In the genomic region with DNA sequence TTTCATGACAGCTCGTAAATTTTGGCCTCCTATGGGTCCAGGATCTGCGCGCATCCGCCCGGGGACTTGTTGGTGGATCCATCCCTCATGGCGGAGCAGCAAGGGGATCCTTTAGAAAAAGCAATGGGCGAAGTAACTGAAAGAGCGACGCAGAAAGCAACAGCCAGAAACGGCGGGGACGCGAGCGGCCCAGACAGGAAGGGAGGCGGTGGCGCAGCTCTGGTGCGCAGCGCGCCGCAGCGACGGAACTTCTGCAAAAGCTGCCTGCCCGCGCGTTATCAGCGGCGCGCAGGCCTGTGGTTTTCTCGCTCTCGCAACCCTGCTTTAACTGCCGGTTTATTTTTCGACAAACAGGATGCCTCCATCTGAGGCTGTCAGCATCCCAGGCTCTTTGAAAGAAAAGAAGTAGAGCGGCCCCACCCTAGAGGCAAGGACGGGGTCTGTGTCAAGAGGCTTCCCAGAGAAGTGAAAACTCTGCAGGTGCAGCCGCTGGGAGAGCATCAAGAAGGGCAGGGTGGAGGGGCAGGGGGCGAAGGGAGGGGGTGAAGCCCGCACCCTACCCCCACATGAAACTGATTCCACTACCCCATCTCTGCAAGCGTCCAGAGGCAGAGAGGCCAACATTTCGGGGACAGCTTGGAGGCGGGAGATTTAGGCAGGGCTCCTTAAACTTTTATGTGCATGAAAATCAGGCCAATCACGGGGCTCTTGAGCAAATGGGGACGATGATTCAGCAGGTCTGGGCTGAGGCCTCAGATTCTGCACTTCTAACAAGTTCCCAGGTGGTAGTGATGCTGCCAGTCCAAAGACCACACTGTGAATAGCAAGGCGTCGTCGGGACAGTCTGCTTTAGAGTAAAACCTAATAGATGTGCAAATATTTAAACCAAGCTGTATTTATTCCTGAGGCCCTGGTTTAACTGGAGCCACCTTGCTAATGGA, we compare ENCODE assay signal across 8 cellular contexts. TPM values are rescaled to one million over a fixed set of nuclear protein-coding genes. Genes with fewer than 3 reads are reported as not detected.
DNase-seq lines count a peak whose midpoint lies in the region; ATAC-seq and TF ChIP-seq lines count a peak whose summit lies in the region.

No MANE protein-coding gene starts in this region.

- DNase-seq in SK-N-SH (no peak), HL-60 (ENCODE audit: low read depth in 1 of 2, low spot score in 1 of 2) (peak; percentile 71 to 97), coronary artery (ENCODE audit: low spot score) (peak; percentile 72), lung microvascular endothelial cell (ENCODE audit: low read depth in 2 of 2) (peak; percentile 22 to 64), NCI-H1048 (lab: John Stamatoyannopoulos, UW) (no peak)
- peak; percentile 72 for DNase-seq in stimulated activated CD8-positive, alpha-beta memory T cell treated with anti-CD3 and anti-CD28 coated beads, Interleukin-2, amount 100 ng/mL, for 1 hour (ENCODE audit: low read depth in 2 of 2)

- POLR2A ChIA-PET in SK-N-SH (lab: Yijun Ruan, JAX), result no interaction called here

- H3K27me3 ChIP-seq in SK-N-SH (ENCODE audit: insufficient read depth) (no peaks in the 10 kb centered on the region), HL-60 (ENCODE audit: insufficient read depth, poor library complexity, severe bottlenecking) (no peaks in the 10 kb centered on the region)

- no peak overlapping the region for H3K4me2 ChIP-seq in SK-N-SH

- 71% methylated on average over 44 of the region's 45 CpGs for WGBS in SK-N-SH (ENCODE audit: low lambda C conversion rate)

- no peak for TF ChIP-seq EP300 in SK-N-SH (IDR thresholded peaks at IDR 0.05; ENCODE audit: borderline replicate concordance in 1 of 2, low read depth in 1 of 2, low read length in 1 of 2)

- no peak for TF ChIP-seq CTCF in SK-N-SH (IDR thresholded peaks at IDR 0.05)
- no peak for TF ChIP-seq CTCF in HL-60 (IDR thresholded peaks at IDR 0.05; ENCODE audit: insufficient read depth, low read length)
- TF ChIP-seq CTCF in coronary artery (IDR thresholded peaks at IDR 0.05), result no peak

- TF ChIP-seq RAD21 in SK-N-SH (IDR thresholded peaks at IDR 0.05; ENCODE audit: low read length), result no peak

- no peaks in the 10 kb centered on the region for H3K4me1 ChIP-seq in SK-N-SH (ENCODE audit: control insufficient read depth in 1 of 2, insufficient read depth in 2 of 2, low read depth in 1 of 2, low read length in 1 of 2)

- no peaks in the 10 kb centered on the region for H3K9me3 ChIP-seq in SK-N-SH

- no peaks in the 10 kb centered on the region for H4K20me1 ChIP-seq in SK-N-SH (ENCODE audit: insufficient read depth)

- peak; percentile 44; the same call in 2 of the 3 replicates for ATAC-seq in SK-N-SH treated with all-trans-retinoic acid at 6 μM for 48 hours
- ATAC-seq in activated CD4-positive, CD25-positive, alpha-beta regulatory T cell treated with anti-CD3 and anti-CD28 coated beads, Interleukin-2, amount 50 U/mL, for 24 hours, result peak; percentile 66 to 73

- no peak overlapping the region for H2AFZ ChIP-seq in SK-N-SH (ENCODE audit: low read depth)

- H3K36me3 ChIP-seq in SK-N-SH (replicated peaks in 1 of 2; ENCODE audit: control insufficient read depth in 1 of 2, insufficient read depth in 2 of 2, low read length in 1 of 2), result no peaks in the 10 kb centered on the region

- H3K9ac ChIP-seq in SK-N-SH, result no peak overlapping the region

- CTCF ChIA-PET in SK-N-SH (lab: Yijun Ruan, JAX), result interaction anchor here (1.0 kb wide), 1 partner anchor 281 kb away, joined by 5 read pairs; no protein-coding TSS in a partner anchor

- H3K9me2 ChIP-seq in SK-N-SH, result no peaks in the 10 kb centered on the region

- H3F3A ChIP-seq in SK-N-SH (replicated peaks; ENCODE audit: insufficient read depth), result no peaks in the 10 kb centered on the region

- H3K79me2 ChIP-seq in SK-N-SH (ENCODE audit: insufficient read depth), result no peaks in the 10 kb centered on the region

- no peak overlapping the region for H3K27ac ChIP-seq in SK-N-SH (ENCODE audit: low read depth in 2 of 2, low read length in 1 of 2)
- peak overlapping the region; percentile 90 for H3K27ac ChIP-seq in HL-60 (replicated peaks)
- no peak overlapping the region for H3K27ac ChIP-seq in coronary artery

- no peak overlapping the region for H3K4me3 ChIP-seq in SK-N-SH (ENCODE audit: low read depth in 2 of 2, low read length in 1 of 2)
- H3K4me3 ChIP-seq in HL-60 (replicated peaks; ENCODE audit: insufficient read depth, low read length), result peak overlapping the region; percentile 9; the same call in 1 of the 2 replicates
- H3K4me3 ChIP-seq in coronary artery, result peak overlapping the region; percentile 60

TF ChIP-seq in SK-N-SH treated with all-trans-retinoic acid at 6 μM for 48 hours, 23 proteins besides CTCF, POLR2A, EP300 and RAD21 (continues in another document):
- TF ChIP-seq ZC3H10 (CRISPR knock-in tag; IDR thresholded peaks at IDR 0.05), result no peak
- TF ChIP-seq BACH2 (CRISPR knock-in tag; IDR thresholded peaks at IDR 0.05; ENCODE audit: borderline replicate concordance), result no peak
- TF ChIP-seq ESRRG (CRISPR knock-in tag; IDR thresholded peaks at IDR 0.05), result no peak
- TF ChIP-seq OSR1 (CRISPR knock-in tag; IDR thresholded peaks at IDR 0.05), result no peak
- TF ChIP-seq RARB (CRISPR knock-in tag; IDR thresholded peaks at IDR 0.05), result no peak
- TF ChIP-seq ARNTL (CRISPR knock-in tag; IDR thresholded peaks at IDR 0.05; ENCODE audit: borderline replicate concordance, low read depth), result no peak
- TF ChIP-seq, protein P1, sequence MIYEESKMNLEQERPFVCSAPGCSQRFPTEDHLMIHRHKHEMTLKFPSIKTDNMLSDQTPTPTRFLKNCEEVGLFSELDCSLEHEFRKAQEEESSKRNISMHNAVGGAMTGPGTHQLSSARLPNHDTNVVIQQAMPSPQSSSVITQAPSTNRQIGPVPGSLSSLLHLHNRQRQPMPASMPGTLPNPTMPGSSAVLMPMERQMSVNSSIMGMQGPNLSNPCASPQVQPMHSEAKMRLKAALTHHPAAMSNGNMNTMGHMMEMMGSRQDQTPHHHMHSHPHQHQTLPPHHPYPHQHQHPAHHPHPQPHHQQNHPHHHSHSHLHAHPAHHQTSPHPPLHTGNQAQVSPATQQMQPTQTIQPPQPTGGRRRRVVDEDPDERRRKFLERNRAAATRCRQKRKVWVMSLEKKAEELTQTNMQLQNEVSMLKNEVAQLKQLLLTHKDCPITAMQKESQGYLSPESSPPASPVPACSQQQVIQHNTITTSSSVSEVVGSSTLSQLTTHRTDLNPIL (CRISPR knock-in tag; IDR thresholded peaks at IDR 0.05; ENCODE audit: low read depth), result no peak
- TF ChIP-seq TCF4 (CRISPR knock-in tag; IDR thresholded peaks at IDR 0.05; ENCODE audit: borderline replicate concordance), result no peak
- no peak for TF ChIP-seq ZFP3 (CRISPR knock-in tag; IDR thresholded peaks at IDR 0.05)
- no peak for TF ChIP-seq SNAI2 (CRISPR knock-in tag; IDR thresholded peaks at IDR 0.05)

TF ChIP-seq in SK-N-SH, 30 proteins besides CTCF, POLR2A, EP300 and RAD21:
- TF ChIP-seq TAF1 (IDR thresholded peaks at IDR 0.05; ENCODE audit: borderline replicate concordance, low read depth, low read length), result no peak
- no peak for TF ChIP-seq FOXM1 (IDR thresholded peaks at IDR 0.05; ENCODE audit: low read depth)
- TF ChIP-seq YY1 (IDR thresholded peaks at IDR 0.05; ENCODE audit: low read depth), result no peak
- no peak for TF ChIP-seq SMC3 (IDR thresholded peaks at IDR 0.05; ENCODE audit: low read depth, low read length)
- TF ChIP-seq JUND (IDR thresholded peaks at IDR 0.05), result no peak
- TF ChIP-seq CHD2 (IDR thresholded peaks at IDR 0.05; ENCODE audit: low read length, partially characterized antibody), result no peak
- TF ChIP-seq, protein P2, sequence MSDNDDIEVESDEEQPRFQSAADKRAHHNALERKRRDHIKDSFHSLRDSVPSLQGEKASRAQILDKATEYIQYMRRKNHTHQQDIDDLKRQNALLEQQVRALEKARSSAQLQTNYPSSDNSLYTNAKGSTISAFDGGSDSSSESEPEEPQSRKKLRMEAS (IDR thresholded peaks at IDR 0.05; ENCODE audit: low read depth), result no peak
- TF ChIP-seq, protein P3, sequence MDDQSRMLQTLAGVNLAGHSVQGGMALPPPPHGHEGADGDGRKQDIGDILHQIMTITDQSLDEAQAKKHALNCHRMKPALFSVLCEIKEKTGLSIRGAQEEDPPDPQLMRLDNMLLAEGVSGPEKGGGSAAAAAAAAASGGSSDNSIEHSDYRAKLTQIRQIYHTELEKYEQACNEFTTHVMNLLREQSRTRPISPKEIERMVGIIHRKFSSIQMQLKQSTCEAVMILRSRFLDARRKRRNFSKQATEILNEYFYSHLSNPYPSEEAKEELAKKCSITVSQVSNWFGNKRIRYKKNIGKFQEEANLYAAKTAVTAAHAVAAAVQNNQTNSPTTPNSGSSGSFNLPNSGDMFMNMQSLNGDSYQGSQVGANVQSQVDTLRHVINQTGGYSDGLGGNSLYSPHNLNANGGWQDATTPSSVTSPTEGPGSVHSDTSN (IDR thresholded peaks at IDR 0.05), result no peak
- no peak for TF ChIP-seq ELF1 (IDR thresholded peaks at IDR 0.05)
- no peak for TF ChIP-seq NRF1 (IDR thresholded peaks at IDR 0.05; ENCODE audit: low read depth, low read length)
- TF ChIP-seq RCOR1 (IDR thresholded peaks at IDR 0.05; ENCODE audit: low read length), result no peak
- no peak for TF ChIP-seq EZH2phosphoT487 (IDR thresholded peaks at IDR 0.05; ENCODE audit: borderline replicate concordance, low read depth)
- TF ChIP-seq GABPA (IDR thresholded peaks at IDR 0.05; ENCODE audit: low read depth), result no peak
- no peak for TF ChIP-seq SIN3A (IDR thresholded peaks at IDR 0.05; ENCODE audit: borderline replicate concordance, low read depth, low read length)
- no peak for TF ChIP-seq MXI1 (IDR thresholded peaks at IDR 0.05; ENCODE audit: low read depth, low read length)
- no peak for TF ChIP-seq GATA2 (CRISPR knock-in tag; IDR thresholded peaks at IDR 0.05)

RNA-seq across cellular contexts. Expression of a gene that starts 22.2 kb away (rescaled TPM):
- polyA plus RNA-seq in SK-N-SH (2012; rRNA removed), result 9.9 and 17.1 TPM in 2 replicates
- polyA plus RNA-seq in SK-N-SH (2012; cell fraction: cytosol; rRNA removed), result 12.9 and 16.2 TPM in 2 replicates
- 33.4 and 39.7 TPM in 2 replicates for polyA plus RNA-seq in SK-N-SH (2012; cell fraction: nucleus; rRNA removed)
- total RNA-seq in lung microvascular endothelial cell, result 0.20 and 1.1 TPM in 2 replicates

Comparison
In these comparisons a context has a peak if more than half of its experiments do, and no peak if none do; other contexts are left out.
1. DNase-seq: peak in HL-60 (2 of 2), coronary artery (single experiment), lung microvascular endothelial cell (2 of 2) and stimulated activated CD8-positive, alpha-beta memory T cell treated with anti-CD3 and anti-CD28 coated beads, Interleukin-2, amount 100 ng/mL, for 1 hour (2 of 2); none in SK-N-SH (single experiment) and NCI-H1048 (single experiment).
2. H3K4me3 ChIP-seq: peak in HL-60 (single experiment) and coronary artery (single experiment); none in SK-N-SH (0 of 2).